In the genomic region with DNA sequence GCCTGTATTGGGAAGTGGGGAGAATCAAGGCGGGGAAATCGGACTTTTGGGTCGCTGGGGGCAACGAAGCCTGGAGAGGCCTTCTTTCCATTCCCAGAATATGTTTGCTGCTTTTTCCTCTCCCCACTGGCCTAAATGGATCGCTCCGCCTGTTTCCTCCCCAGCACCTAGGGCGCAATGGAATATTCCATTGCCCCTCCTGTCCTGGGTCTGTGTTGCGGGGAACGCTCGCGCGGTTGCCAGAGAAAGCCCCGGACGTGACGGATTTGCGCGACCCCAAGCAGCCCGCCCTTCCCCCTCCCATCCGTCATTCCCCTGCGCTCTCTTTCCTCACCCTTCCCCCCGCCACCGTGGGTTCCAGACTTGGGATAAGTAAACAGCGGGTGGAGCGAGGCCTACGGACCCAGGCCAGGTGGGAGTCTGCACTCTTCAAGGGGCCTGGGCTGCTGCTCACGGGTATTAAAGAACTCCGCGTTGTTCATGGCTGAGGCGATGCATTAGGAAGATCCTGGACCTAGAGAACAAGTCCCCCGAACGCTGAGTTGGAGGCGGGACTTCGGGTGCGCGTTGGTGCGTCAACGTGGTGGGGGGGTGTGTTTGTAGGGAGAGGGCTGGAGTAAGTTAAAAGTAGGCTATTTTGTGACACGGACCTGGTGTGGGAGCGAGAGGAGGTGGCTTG, we compare ENCODE assay signal across 8 cellular contexts. TPM values are rescaled to one million over a fixed set of nuclear protein-coding genes. Genes with fewer than 3 reads are reported as not detected.
DNase-seq lines count a peak whose midpoint lies in the region; ATAC-seq and TF ChIP-seq lines count a peak whose summit lies in the region.

A gene with protein sequence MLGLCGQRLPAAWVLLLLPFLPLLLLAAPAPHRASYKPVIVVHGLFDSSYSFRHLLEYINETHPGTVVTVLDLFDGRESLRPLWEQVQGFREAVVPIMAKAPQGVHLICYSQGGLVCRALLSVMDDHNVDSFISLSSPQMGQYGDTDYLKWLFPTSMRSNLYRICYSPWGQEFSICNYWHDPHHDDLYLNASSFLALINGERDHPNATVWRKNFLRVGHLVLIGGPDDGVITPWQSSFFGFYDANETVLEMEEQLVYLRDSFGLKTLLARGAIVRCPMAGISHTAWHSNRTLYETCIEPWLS (plus strand): TSS at position 307 of the 679 bp plus-strand sequence. CDS start 454 bp downstream, outside the sequence.

- in situ Hi-C loops in ACHN (cut with HindIII; ENCODE audit: low pct_ligation_motif_present, low pct_unique_long_range_greater_than_20kb, low sequenced_read_pairs) = no loop called here

- H3K4me3 Mint-ChIP-seq in type B pancreatic cell = peak within 1 kb of the TSS; percentile 100

- DNase-seq in ACHN (peak; percentile 84), NCI-H146 (lab: John Stamatoyannopoulos, UW) (peak; percentile 79), amygdala (lab: John Stamatoyannopoulos, UW) (peak in 54 of 56 donors; percentile 60 to 93 (median 84)), left cardiac atrium (peak; percentile 94), posterior vena cava (ENCODE audit: low spot score) (peak; percentile 96), type B pancreatic cell (ENCODE audit: extremely low spot score, unreplicated experiment) (peak; percentile 86)

- peaks cover 40% of the 10 kb centered on the region for H3K4me1 Mint-ChIP-seq in type B pancreatic cell (ENCODE audit: unreplicated experiment)

- H3K27ac Mint-ChIP-seq in type B pancreatic cell = peak within 1 kb of the TSS; percentile 97

- intact Hi-C loops in T-helper 2 cell treated with Interferon-gamma antibody and Interleukin-4, amounts not matched to agents 100 ng/mL and 5 ng/mL, for 36 hours (cut with micrococcal nuclease) = loop anchor here (1.0 to 2.0 kb wide), 5 partner anchors 23 to 67 kb away; a partner anchor contains a TSS
- intact Hi-C loops in left cardiac atrium (cut with DNase I) = loop anchor here in 1 of 2 donors (2.0 kb wide), 2 partner anchors 35 to 67 kb away; no protein-coding TSS in a partner anchor
- intact Hi-C loops in posterior vena cava (cut with DNase I) = no loop called here

- TF ChIP-seq CTCF in type B pancreatic cell (conservative IDR thresholded peaks at IDR 0.05) = no peak

- ATAC-seq in GM21447 (IDR thresholded peaks at IDR 0.05; ENCODE audit: unreplicated experiment) (peak; percentile 22), left cardiac atrium (peak; percentile 88 to 91)

- peaks cover 22% of the 10 kb centered on the region for H3K36me3 Mint-ChIP-seq in type B pancreatic cell

- H3K27me3 Mint-ChIP-seq in type B pancreatic cell = peaks cover 17% of the 10 kb centered on the region

- H3K9me3 Mint-ChIP-seq in type B pancreatic cell = no peaks in the 10 kb centered on the region

RNA-seq across cellular contexts. Expression of the gene that starts here (rescaled TPM):
- total RNA-seq in T-helper 2 cell treated with Interferon-gamma antibody and Interleukin-4, amounts not matched to agents 100 ng/mL and 5 ng/mL, for 36 hours = 9.0 and 10.7 TPM in 2 replicates
- total RNA-seq in left cardiac atrium (10 to 100 TPM; 20.2 to 29.6 TPM), posterior vena cava (10 to 100 TPM; 14.2 to 18.4 TPM), type B pancreatic cell (ENCODE audit: low replicate concordance) (44.1 and 46.9 TPM in 2 replicates)

Comparison
In these comparisons a context has a peak if more than half of its experiments do, and no peak if none do; other contexts are left out.
1. Peak in every context shown above with its lines: DNase-seq and ATAC-seq.